Comparison of ENCODE assay signal across 22 cellular contexts in genomic region chr10:53256623-53257022, GRCh38.
DNase-seq lines count a peak whose midpoint lies in the region; ATAC-seq and TF ChIP-seq lines count a peak whose summit lies in the region.
"Had no signal": no experiment of that assay in that cellular context is flagged by ENCODE, and none has a peak within 500 bp of the region (broad histone marks: within the 10 kb centered on the region; RNA-seq: fewer than 3 reads in every experiment).

No MANE protein-coding gene starts in this region.

- no peak overlapping the region for H3K18ac ChIP-seq in neuronal stem cell (ENCODE audit: low read length)

- no peak overlapping the region for H3K14ac ChIP-seq in neuronal stem cell (ENCODE audit: low read length)

- no peak overlapping the region for H4K8ac ChIP-seq in neuronal stem cell (ENCODE audit: low read depth, low read length)

- H3K79me1 ChIP-seq in neuronal stem cell (ENCODE audit: low read depth, low read length) = no peaks in the 10 kb centered on the region

- DNase-seq in HK-2 (ENCODE audit: unreplicated experiment) = peak; percentile 2
- DNase-seq in MCF 10A (ENCODE audit: unreplicated experiment) = peak; percentile 90
- peak; percentile 75 for DNase-seq in iPS DF 4.7 (ENCODE audit: extremely low read depth, low spot score)
- no peak for DNase-seq in psoas muscle
- no peak for DNase-seq in GM19240 (ENCODE audit: insufficient read length, low spot score)
- no peak for DNase-seq in SJCRH30
- DNase-seq in neuronal stem cell (ENCODE audit: low spot score) = no peak
- DNase-seq: activated CD4-positive, alpha-beta T cell treated with anti-CD3 and anti-CD28 coated beads for 1 hour; activated naive CD8-positive, alpha-beta T cell treated with anti-CD3 and anti-CD28 coated beads for 36 hours; CD4-positive, CD25-positive, alpha-beta regulatory T cell; colonic mucosa; DMS79 treated with DMSO at 0.1 percent for 48 hours; naive B cell; NCI-H1436 treated with DMSO at 0.1 percent for 48 hours; NCI-H2227 treated with DMSO at 0.1 percent for 48 hours; ovary; sigmoid colon; stimulated activated naive B cell treated with anti-CD40 and anti-IgM and Interleukin-4, amounts not matched to agents 10 μg/mL and 1 μg/mL and 100 μg/mL, for 72 hours had no signal

- H2BK12ac ChIP-seq in neuronal stem cell (ENCODE audit: low read length) = no peak overlapping the region

- no TSS peak for BruUV-seq in MCF 10A (replicated peaks; lab: Mats Ljungman, UMichigan)

- H4K91ac ChIP-seq in neuronal stem cell (ENCODE audit: low read depth, low read length, poor library complexity) = no peak overlapping the region

- no peaks in the 10 kb centered on the region for H3K27me3 Mint-ChIP-seq in MCF 10A (ENCODE audit: insufficient read depth, unreplicated experiment)
- H3K27me3 Mint-ChIP-seq: activated naive CD8-positive, alpha-beta T cell treated with anti-CD3 and anti-CD28 coated beads for 36 hours; activated T-helper 17 cell treated with anti-CD3 and anti-CD28 coated beads, Interleukin-2, amount 50 U/mL, for 72 hours; CD4-positive, CD25-positive, alpha-beta regulatory T cell; naive B cell; stimulated activated naive B cell treated with anti-CD40 and anti-IgM and Interleukin-4, amounts not matched to agents 10 μg/mL and 1 μg/mL and 100 μg/mL, for 72 hours had no signal

- TF ChIP-seq CTCF in MCF 10A (IDR thresholded peaks at IDR 0.05; ENCODE audit: unreplicated experiment) (no peak), psoas muscle (IDR thresholded peaks at IDR 0.05) (no peak)

- ATAC-seq in psoas muscle (peak in 3 of 4 donors; percentile 54 to 83 (median 69)), GM21723 (IDR thresholded peaks at IDR 0.05; ENCODE audit: unreplicated experiment) (no peak)
- ATAC-seq: activated T-helper 17 cell treated with anti-CD3 and anti-CD28 coated beads, Interleukin-2, amount 50 U/mL, for 72 hours; SK-N-SH treated with all-trans-retinoic acid at 6 μM for 48 hours; stimulated activated naive B cell treated with anti-CD40 and anti-IgM and Interleukin-4, amounts not matched to agents 10 μg/mL and 1 μg/mL and 100 μg/mL, for 72 hours had no signal

- no peak overlapping the region for H3K9ac ChIP-seq in neuronal stem cell (ENCODE audit: low read depth, low read length, poor library complexity)

- H2AK5ac ChIP-seq in neuronal stem cell (ENCODE audit: low read depth, low read length) = no peak overlapping the region

- H3K23ac ChIP-seq in neuronal stem cell (ENCODE audit: low read depth, low read length, poor library complexity) = no peak overlapping the region

- H3K27me3 ChIP-seq in psoas muscle (ENCODE audit: insufficient read depth in 3 of 3, low read length in 2 of 3) = no peaks in the 10 kb centered on the region
- H3K27me3 ChIP-seq in SJCRH30 = no peaks in the 10 kb centered on the region
- H3K27me3 ChIP-seq in neuronal stem cell (ENCODE audit: control insufficient read depth in 3 of 3, insufficient read depth in 3 of 3, low read depth in 1 of 3, low read length in 3 of 3) = no peaks in the 10 kb centered on the region
- H3K27me3 ChIP-seq: colonic mucosa, ovary, sigmoid colon had no signal

- CTCF ChIA-PET in MCF 10A (lab: Yijun Ruan, JAX) = interaction anchor here (0.8 to 1.3 kb wide), 5 partner anchors 11 to 584 kb away, joined by 3 to 6 read pairs (median 4); no protein-coding TSS in a partner anchor

- H3K4me2 ChIP-seq in neuronal stem cell (ENCODE audit: insufficient read depth, low read length, poor library complexity, severe bottlenecking) = no peak overlapping the region

- no peak overlapping the region for H3K4me3 ChIP-seq in psoas muscle
- H3K4me3 ChIP-seq in SJCRH30 = no peak overlapping the region
- H3K4me3 ChIP-seq in neuronal stem cell (ENCODE audit: low read length in 2 of 2) = no peak overlapping the region
- H3K4me3 ChIP-seq: colonic mucosa, ovary, sigmoid colon, thoracic aorta had no signal

- peaks cover 12% of the 10 kb centered on the region for H3K9me3 Mint-ChIP-seq in MCF 10A (ENCODE audit: unreplicated experiment)

- no peaks in the 10 kb centered on the region for H3K36me3 ChIP-seq in psoas muscle (ENCODE audit: insufficient read depth in 1 of 2, low read depth in 1 of 2)
- H3K36me3 ChIP-seq in SJCRH30 = no peaks in the 10 kb centered on the region
- no peaks in the 10 kb centered on the region for H3K36me3 ChIP-seq in neuronal stem cell (replicated peaks in 1 of 2; ENCODE audit: control insufficient read depth in 2 of 2, insufficient read depth in 2 of 2, low read length in 2 of 2)
- H3K36me3 ChIP-seq: colonic mucosa, ovary, sigmoid colon, thoracic aorta had no signal

- no peak overlapping the region for H3K4ac ChIP-seq in neuronal stem cell (ENCODE audit: low read length)

- no peaks in the 10 kb centered on the region for H3K36me3 Mint-ChIP-seq in MCF 10A (ENCODE audit: insufficient read depth, unreplicated experiment)
- H3K36me3 Mint-ChIP-seq: activated naive CD8-positive, alpha-beta T cell treated with anti-CD3 and anti-CD28 coated beads for 36 hours; CD4-positive, CD25-positive, alpha-beta regulatory T cell; naive B cell; stimulated activated naive B cell treated with anti-CD40 and anti-IgM and Interleukin-4, amounts not matched to agents 10 μg/mL and 1 μg/mL and 100 μg/mL, for 72 hours had no signal

- H2BK5ac ChIP-seq in neuronal stem cell (ENCODE audit: low read length) = no peak overlapping the region

- peak overlapping the region; percentile 20 for H3K27ac Mint-ChIP-seq in MCF 10A (ENCODE audit: low read depth, unreplicated experiment)
- H3K27ac Mint-ChIP-seq: activated naive CD8-positive, alpha-beta T cell treated with anti-CD3 and anti-CD28 coated beads for 36 hours; activated T-helper 17 cell treated with anti-CD3 and anti-CD28 coated beads, Interleukin-2, amount 50 U/mL, for 72 hours; CD4-positive, CD25-positive, alpha-beta regulatory T cell; naive B cell; stimulated activated naive B cell treated with anti-CD40 and anti-IgM and Interleukin-4, amounts not matched to agents 10 μg/mL and 1 μg/mL and 100 μg/mL, for 72 hours had no signal

- no peak overlapping the region for H2BK120ac ChIP-seq in neuronal stem cell (ENCODE audit: low read depth, low read length)

- H3K4me3 Mint-ChIP-seq in MCF 10A (ENCODE audit: unreplicated experiment) = no peak overlapping the region
- H3K4me3 Mint-ChIP-seq: activated naive CD8-positive, alpha-beta T cell treated with anti-CD3 and anti-CD28 coated beads for 36 hours; activated T-helper 17 cell treated with anti-CD3 and anti-CD28 coated beads, Interleukin-2, amount 50 U/mL, for 72 hours; CD4-positive, CD25-positive, alpha-beta regulatory T cell; naive B cell; stimulated activated naive B cell treated with anti-CD40 and anti-IgM and Interleukin-4, amounts not matched to agents 10 μg/mL and 1 μg/mL and 100 μg/mL, for 72 hours had no signal

- POLR2A ChIA-PET in MCF 10A (lab: Yijun Ruan, JAX) = interaction anchor here (0.7 to 1.5 kb wide), 4 partner anchors 16 to 439 kb away, joined by 3 read pairs; no protein-coding TSS in a partner anchor

- H3K27ac ChIP-seq in psoas muscle (no peak overlapping the region), SJCRH30 (no peak overlapping the region), neuronal stem cell (replicated peaks; ENCODE audit: low read length) (no peak overlapping the region)
- H3K27ac ChIP-seq: colonic mucosa, ovary, sigmoid colon, thoracic aorta had no signal

- no peak overlapping the region for H2BK15ac ChIP-seq in neuronal stem cell (ENCODE audit: low read length)

- no peak overlapping the region for H2AFZ ChIP-seq in neuronal stem cell (ENCODE audit: low read length)

- no peaks in the 10 kb centered on the region for H3K4me1 ChIP-seq in psoas muscle
- no peaks in the 10 kb centered on the region for H3K4me1 ChIP-seq in SJCRH30
- H3K4me1 ChIP-seq in neuronal stem cell (ENCODE audit: control insufficient read depth in 2 of 2, insufficient read depth in 1 of 2, low read depth in 1 of 2, low read length in 2 of 2) = no peaks in the 10 kb centered on the region
- H3K4me1 ChIP-seq: colonic mucosa, sigmoid colon had no signal

- H3K4me1 Mint-ChIP-seq in MCF 10A (ENCODE audit: insufficient read depth, unreplicated experiment) = peaks cover 12% of the 10 kb centered on the region
- H3K4me1 Mint-ChIP-seq: activated naive CD8-positive, alpha-beta T cell treated with anti-CD3 and anti-CD28 coated beads for 36 hours; activated T-helper 17 cell treated with anti-CD3 and anti-CD28 coated beads, Interleukin-2, amount 50 U/mL, for 72 hours; CD4-positive, CD25-positive, alpha-beta regulatory T cell; naive B cell; stimulated activated naive B cell treated with anti-CD40 and anti-IgM and Interleukin-4, amounts not matched to agents 10 μg/mL and 1 μg/mL and 100 μg/mL, for 72 hours had no signal

- intact Hi-C loops in MCF 10A (cut with micrococcal nuclease) = no loop called here
- intact Hi-C loops in psoas muscle (cut with DNase I) = no loop called here

- H3K9me3 ChIP-seq in psoas muscle = no peaks in the 10 kb centered on the region
- no peaks in the 10 kb centered on the region for H3K9me3 ChIP-seq in SJCRH30 (replicated peaks)
- H3K9me3 ChIP-seq in neuronal stem cell (replicated peaks in 1 of 2; ENCODE audit: control insufficient read depth in 2 of 2, insufficient read depth in 1 of 2, low read depth in 1 of 2, low read length in 2 of 2) = peaks cover 0 to 3% of the 10 kb centered on the region in 2 donors
- H3K9me3 ChIP-seq: colonic mucosa, ovary, sigmoid colon, thoracic aorta had no signal

Comparison
In these comparisons a context has a peak if more than half of its experiments do, and no peak if none do; other contexts are left out.
1. DNase-seq: peak in HK-2 (single experiment), MCF 10A (single experiment) and iPS DF 4.7 (single experiment); none in psoas muscle (0 of 2), GM19240 (single experiment), SJCRH30 (0 of 2) and neuronal stem cell (single experiment).